In genomic region chr2:85413592-85414421, GRCh38 we compare ENCODE assay signal across 8 cellular contexts. TPM values are rescaled to one million over a fixed set of nuclear protein-coding genes. Genes with fewer than 3 reads are reported as not detected.
DNase-seq lines count a peak whose midpoint lies in the region; ATAC-seq and TF ChIP-seq lines count a peak whose summit lies in the region.

No MANE protein-coding gene starts in this region.

- no peaks in the 10 kb centered on the region for H3K9me3 ChIP-seq in psoas muscle

- peaks cover 3% of the 10 kb centered on the region for H3K27me3 Mint-ChIP-seq in glutamatergic neuron (ENCODE audit: unreplicated experiment)

- H3K36me3 ChIP-seq in psoas muscle (ENCODE audit: insufficient read depth in 1 of 2, low read depth in 1 of 2) = no peaks in the 10 kb centered on the region

- ATAC-seq in psoas muscle (no peak), HG02623 (IDR thresholded peaks at IDR 0.05; ENCODE audit: unreplicated experiment) (no peak), HG03135 (IDR thresholded peaks at IDR 0.05; ENCODE audit: unreplicated experiment) (no peak), GM21723 (IDR thresholded peaks at IDR 0.05; ENCODE audit: unreplicated experiment) (no peak)

- H3K4me3 Mint-ChIP-seq in glutamatergic neuron (ENCODE audit: unreplicated experiment) = peak overlapping the region; percentile 86

- peak overlapping the region; percentile 61 for H3K4me3 ChIP-seq in psoas muscle

- 16 to 21% (median 19%) methylated on average over 40 to 44 of the region's 44 CpGs for WGBS in psoas muscle, 3 donors

- TF ChIP-seq CTCF in glutamatergic neuron (IDR thresholded peaks at IDR 0.05; ENCODE audit: partially characterized antibody, unreplicated experiment) (no peak), psoas muscle (IDR thresholded peaks at IDR 0.05) (no peak)

- no peaks in the 10 kb centered on the region for H3K9me3 Mint-ChIP-seq in glutamatergic neuron (ENCODE audit: unreplicated experiment)

- intact Hi-C loops in psoas muscle (cut with DNase I) = no loop called here

- DNase-seq in NCI-H2227 (lab: John Stamatoyannopoulos, UW; ENCODE audit: unreplicated experiment) (peak; percentile 30), NCI-H2227 treated with DMSO at 0.1 percent for 48 hours (lab: John Stamatoyannopoulos, UW) (no peak), activated gamma-delta T cell (lab: John Stamatoyannopoulos, UW) (peak; percentile 16), glutamatergic neuron (no peak), psoas muscle (no peak)

- H3K4me1 ChIP-seq in psoas muscle = peaks cover 4% of the 10 kb centered on the region

- H3K36me3 Mint-ChIP-seq in glutamatergic neuron (ENCODE audit: unreplicated experiment) = no peaks in the 10 kb centered on the region

- H3K27me3 ChIP-seq in psoas muscle (ENCODE audit: insufficient read depth in 3 of 3, low read length in 2 of 3) = peaks cover 0 to 10% (median 3%) of the 10 kb centered on the region in 3 donors

- H3K4me1 Mint-ChIP-seq in glutamatergic neuron (ENCODE audit: low read depth, unreplicated experiment) = peaks cover 2% of the 10 kb centered on the region

- no peak overlapping the region for H3K27ac ChIP-seq in psoas muscle

- H3K27ac Mint-ChIP-seq in glutamatergic neuron (ENCODE audit: unreplicated experiment) = no peak overlapping the region

RNA-seq across cellular contexts. Expression of gene CAPG, which starts 3.6 kb away (rescaled TPM):
- total RNA-seq in glutamatergic neuron (ENCODE audit: unreplicated experiment) (15.5 TPM), psoas muscle (10 to 100 TPM in 1 of 4 donors, 1 to 10 TPM in 3; 4.2 to 11.1 (median 8.6) TPM)
- polyA plus RNA-seq in psoas muscle = 10 to 100 TPM in 1 of 3 donors, 1 to 10 TPM in 2; 2.8 to 10.2 (median 6.6) TPM

RNA-seq across cellular contexts. Expression of gene SH2D6, which starts 4.7 kb away (rescaled TPM):
- total RNA-seq in glutamatergic neuron (ENCODE audit: unreplicated experiment) = 0.64 TPM
- 1 to 10 TPM in 1 of 4 donors, under 1 TPM in 2, not detected in 1; 0.48 to 1.4 (median 0.62) TPM for total RNA-seq in psoas muscle
- 1 to 10 TPM in 1 of 3 donors, under 1 TPM in 2; 0.25 to 1.1 (median 0.77) TPM for polyA plus RNA-seq in psoas muscle

RNA-seq across cellular contexts. Expression of gene ELMOD3, which starts 59.2 kb away (rescaled TPM):
- 18.0 TPM for total RNA-seq in glutamatergic neuron (ENCODE audit: unreplicated experiment)
- total RNA-seq in psoas muscle = 10 to 100 TPM; 16.0 to 19.2 (median 17.6) TPM
- 10 to 100 TPM; 17.2 to 33.2 (median 20.4) TPM for polyA plus RNA-seq in psoas muscle

RNA-seq across cellular contexts. Expression of gene RETSAT, which starts 59.5 kb away (rescaled TPM):
- 39.4 TPM for total RNA-seq in glutamatergic neuron (ENCODE audit: unreplicated experiment)
- 100 to 1,000 TPM in 1 of 4 donors, 10 to 100 TPM in 3; 28.3 to 115 (median 63.3) TPM for total RNA-seq in psoas muscle
- polyA plus RNA-seq in psoas muscle = 10 to 100 TPM; 36.9 to 74.3 (median 45.6) TPM

Comparison
In these comparisons a context has a peak if more than half of its experiments do, and no peak if none do; other contexts are left out.
1. DNase-seq: peak in NCI-H2227 (single experiment) and activated gamma-delta T cell (single experiment); none in NCI-H2227 treated with DMSO at 0.1 percent for 48 hours (single experiment), glutamatergic neuron (single experiment) and psoas muscle (0 of 2).